Comparison of ENCODE assay signal across 8 cellular contexts in genomic region chrX:63350979-63351616, GRCh38. TPM values are rescaled to one million over a fixed set of nuclear protein-coding genes. Genes with fewer than 3 reads are reported as not detected.
DNase-seq lines count a peak whose midpoint lies in the region; ATAC-seq, FAIRE-seq and TF ChIP-seq lines count a peak whose summit lies in the region.

SPIN4 (minus strand) TSS chrX:63351332; CDS start chrX:63350819, 513 bp downstream.

- H3K9me3 ChIP-seq in keratinocyte (ENCODE audit: control insufficient read depth, low read depth, low read length): no peaks in the 10 kb centered on the region

- TF ChIP-seq CTCF in keratinocyte (optimal IDR thresholded peaks at IDR 0.05 in 1 of 3, IDR thresholded peaks at IDR 0.05 in 1 of 3, conservative IDR thresholded peaks at IDR 0.05 in 1 of 3; ENCODE audit: extremely low read depth in 1 of 3, insufficient read depth in 2 of 3, low read length in 3 of 3): no peak

- H3K27ac ChIP-seq in keratinocyte (ENCODE audit: control insufficient read depth, insufficient read depth, low read length): peak within 1 kb of the TSS; percentile 62

- no peak for FAIRE-seq in keratinocyte (lab: Jason Lieb, UNC)

- no peaks in the 10 kb centered on the region for H4K20me1 ChIP-seq in keratinocyte (ENCODE audit: control insufficient read depth, extremely low read depth, insufficient read depth, low read length)

- dilution Hi-C loops in keratinocyte (cut with MboI; ENCODE audit: extremely low pct_ligation_motif_present, low sequenced_read_pairs): no loop called here

- H3K9me1 ChIP-seq in keratinocyte (ENCODE audit: control insufficient read depth, extremely low read depth, insufficient read depth, low read length): no peaks in the 10 kb centered on the region

- peak within 1 kb of the TSS; percentile 61 for H3K9ac ChIP-seq in keratinocyte (ENCODE audit: control insufficient read depth, extremely low read depth, insufficient read depth, low read length)

- peak within 1 kb of the TSS; percentile 56 to 82 (median 57) for H3K4me3 ChIP-seq in keratinocyte (ENCODE audit: control insufficient read depth in 2 of 3, extremely low read depth in 1 of 3, insufficient read depth in 2 of 3, low read depth in 1 of 3, low read length in 3 of 3)

- H3K36me3 ChIP-seq in keratinocyte (ENCODE audit: control insufficient read depth in 2 of 2, extremely low read depth in 1 of 2, insufficient read depth in 2 of 2, low read length in 2 of 2): no peaks in the 10 kb centered on the region

- H3K27me3 ChIP-seq in keratinocyte (ENCODE audit: control insufficient read depth, extremely low read depth, insufficient read depth, low read length): no peaks in the 10 kb centered on the region

- H3K4me1 ChIP-seq in keratinocyte (ENCODE audit: control insufficient read depth, extremely low read depth, insufficient read depth, low read length): no peaks in the 10 kb centered on the region

- ATAC-seq in GM18873 (IDR thresholded peaks at IDR 0.05; ENCODE audit: low FRiP score, unreplicated experiment) (peak; percentile 81), HG03135 (IDR thresholded peaks at IDR 0.05; ENCODE audit: unreplicated experiment) (peak; percentile 93)

- peaks cover 8% of the 10 kb centered on the region for H3K79me2 ChIP-seq in keratinocyte (ENCODE audit: control insufficient read depth, insufficient read depth, low read length)

- peak; percentile 87 for DNase-seq in AG08395 (ENCODE audit: low spot score)
- peak; percentile 94 for DNase-seq in NCI-H2227 treated with DMSO at 0.1 percent for 48 hours (lab: John Stamatoyannopoulos, UW)
- DNase-seq in activated CD4-positive, CD25-positive, alpha-beta regulatory T cell (lab: John Stamatoyannopoulos, UW): peak; percentile 2 to 24 (median 8)
- peak; percentile 11 to 49 for DNase-seq in cerebellar nuclear complex (lab: John Stamatoyannopoulos, UW)
- DNase-seq in keratinocyte (ENCODE audit: low read depth, low spot score): peak; percentile 4
- peak; percentile 35 to 66 (median 47) for DNase-seq in stimulated activated CD4-positive, alpha-beta T cell treated with anti-CD3 and anti-CD28 coated beads, Interleukin-12 subunit alpha, Interleukin-12 subunit beta, amount 100 ng/mL, for 48 hours (ENCODE audit: low read depth in 2 of 3, low spot score in 1 of 3)

- H3K4me2 ChIP-seq in keratinocyte (ENCODE audit: control insufficient read depth, extremely low read depth, insufficient read depth, low read depth, low read length): peak within 1 kb of the TSS; percentile 72

- peak within 1 kb of the TSS; percentile 92 for H2AFZ ChIP-seq in keratinocyte (ENCODE audit: control insufficient read depth, low read length)

RNA-seq across cellular contexts. Expression of gene SPIN4, which starts in this region (rescaled TPM):
- polyA plus RNA-seq in keratinocyte: 1.8 to 5.8 TPM (median 4.4 TPM) in 3 replicates
- polyA plus RNA-seq in keratinocyte (2011; ENCODE audit: low read depth): 3.2 TPM
- polyA plus RNA-seq in keratinocyte (2011; cell fraction: cytosol; rRNA removed): 1.3 and 2.4 TPM in 2 replicates
- 3.2 and 4.1 TPM in 2 replicates for polyA plus RNA-seq in keratinocyte (2011; cell fraction: nucleus; rRNA removed)
- 2.9 and 5.4 TPM in 2 replicates for polyA plus RNA-seq in keratinocyte (2012; ENCODE audit: low replicate concordance)
- polyA minus RNA-seq in keratinocyte: 1.9 to 4.3 TPM (median 2.2 TPM) in 3 replicates
- polyA minus RNA-seq in keratinocyte (2011; cell fraction: cytosol; rRNA and poly(A)+ RNA removed): 2.5 TPM
- polyA minus RNA-seq in keratinocyte (2011; cell fraction: nucleus; rRNA and poly(A)+ RNA removed): 2.7 and 3.3 TPM in 2 replicates

Comparison
In these comparisons a context has a peak if more than half of its experiments do, and no peak if none do; other contexts are left out.
1. Peak in every context shown above with its lines: DNase-seq, ATAC-seq, H3K4me3 ChIP-seq and H3K27ac ChIP-seq.
2. DNase-seq: peak in every context shown above with its lines; median percentile 94 in NCI-H2227 treated with DMSO at 0.1 percent for 48 hours; 87 in AG08395; 47 in stimulated activated CD4-positive, alpha-beta T cell treated with anti-CD3 and anti-CD28 coated beads, Interleukin-12 subunit alpha, Interleukin-12 subunit beta, amount 100 ng/mL, for 48 hours; 30 in cerebellar nuclear complex; 8 in activated CD4-positive, CD25-positive, alpha-beta regulatory T cell; 4 in keratinocyte.